In genomic region chr4:184007891-184008290, GRCh38 we compare ENCODE assay signal across 30 cellular contexts.
A peak's percentile ranks its signal among the peaks of the same experiment; 100 is the strongest.
DNase-seq lines count a peak whose midpoint lies in the region; ATAC-seq and TF ChIP-seq lines count a peak whose summit lies in the region.
"Had no signal": no experiment of that assay in that cellular context is flagged by ENCODE, and none has a peak within 500 bp of the region (broad histone marks: within the 10 kb centered on the region; RNA-seq: fewer than 3 reads in every experiment).

No MANE protein-coding gene starts in this region.

- H3K4me3 ChIP-seq in RWPE2 (ENCODE audit: severe bottlenecking): no peak overlapping the region
- H3K4me3 ChIP-seq: BLaER1, esophagus squamous epithelium, lower lobe of right lung, prostate gland, suprapubic skin had no signal

- no peaks in the 10 kb centered on the region for H3K36me3 ChIP-seq in RWPE2 (ENCODE audit: low read depth)
- H3K36me3 ChIP-seq: BLaER1, brain microvascular endothelial cell, prostate gland had no signal

- no peaks in the 10 kb centered on the region for H3K9me3 ChIP-seq in RWPE2 (ENCODE audit: severe bottlenecking)
- H3K9me3 ChIP-seq: esophagus squamous epithelium, lower lobe of right lung, prostate gland, suprapubic skin had no signal

- no peaks in the 10 kb centered on the region for H3K27me3 ChIP-seq in RWPE2 (ENCODE audit: insufficient read depth, poor library complexity, severe bottlenecking)
- no peaks in the 10 kb centered on the region for H3K27me3 ChIP-seq in foreskin keratinocyte
- H3K27me3 ChIP-seq: BLaER1, brain microvascular endothelial cell, esophagus squamous epithelium, suprapubic skin had no signal

- no peaks in the 10 kb centered on the region for H3K4me1 ChIP-seq in RWPE2 (ENCODE audit: insufficient read depth, poor library complexity, severe bottlenecking)
- no peaks in the 10 kb centered on the region for H3K4me1 ChIP-seq in foreskin keratinocyte
- H3K4me1 ChIP-seq: BLaER1, lower lobe of right lung, prostate gland, suprapubic skin had no signal

- H3K27ac ChIP-seq in RWPE2 (ENCODE audit: poor library complexity, severe bottlenecking) (no peak overlapping the region), foreskin keratinocyte (no peak overlapping the region)
- H3K27ac ChIP-seq: BLaER1, brain microvascular endothelial cell, esophagus squamous epithelium, lower lobe of right lung, prostate gland, suprapubic skin had no signal

- no peak for TF ChIP-seq CTCF in RWPE2 (IDR thresholded peaks at IDR 0.05; ENCODE audit: poor library complexity, severe bottlenecking)
- no peak for TF ChIP-seq CTCF in foreskin keratinocyte (conservative IDR thresholded peaks at IDR 0.05)

- ATAC-seq in RWPE2 (ENCODE audit: low read depth): peak; percentile 46; the same call in 2 of the 3 replicates
- ATAC-seq in foreskin keratinocyte: peak; percentile 60
- no peak for ATAC-seq in HG03521 (IDR thresholded peaks at IDR 0.05; ENCODE audit: unreplicated experiment)
- no peak for ATAC-seq in GM21619 (IDR thresholded peaks at IDR 0.05; ENCODE audit: unreplicated experiment)
- no peak for ATAC-seq in sciatic nerve
- ATAC-seq: activated CD8-positive, alpha-beta T cell treated with anti-CD3 and anti-CD28 coated beads for 36 hours; activated naive CD8-positive, alpha-beta T cell treated with anti-CD3 and anti-CD28 coated beads, Interleukin-2, amount 50 U/mL, for 24 hours; effector memory CD8-positive, alpha-beta T cell; lower lobe of right lung had no signal

- intact Hi-C loops in sciatic nerve (cut with DNase I): no loop called here

- peak; percentile 60 for DNase-seq in A172 (ENCODE audit: low spot score)
- DNase-seq in HT1080 (ENCODE audit: low read depth): peak; percentile 28
- no peak for DNase-seq in RWPE2 (ENCODE audit: low spot score)
- peak in 1 of 2 donors; percentile 56 for DNase-seq in foreskin keratinocyte
- DNase-seq in OCI-M2 (lab: John Stamatoyannopoulos, UW; ENCODE audit: unreplicated experiment): no peak
- DNase-seq in sciatic nerve (ENCODE audit: low spot score): no peak
- DNase-seq: activated CD4-positive, CD25-positive, alpha-beta regulatory T cell; activated CD8-positive, alpha-beta T cell treated with anti-CD3 and anti-CD28 coated beads for 36 hours; activated gamma-delta T cell treated with Interleukin-2 at 50 U/mL for 16 hours; activated naive CD8-positive, alpha-beta T cell treated with anti-CD3 and anti-CD28 coated beads, Interleukin-2, amount 50 U/mL, for 24 hours; activated T-cell treated with anti-CD3 and anti-CD28 coated beads for 4 hours; brain microvascular endothelial cell; DMS53; effector memory CD8-positive, alpha-beta T cell; esophagus squamous epithelium; Kasumi-1; kidney; lower lobe of right lung; NCI-H1092 treated with DMSO at 0.1 percent for 48 hours; NCI-H187 treated with DMSO at 0.1 percent for 48 hours; NCI-H2227 treated with DMSO at 0.1 percent for 48 hours; NCI-H748 treated with DMSO at 0.1 percent for 48 hours; SHP77; small intestine; SW 1271 had no signal

Comparison
In these comparisons a context has a peak if more than half of its experiments do, and no peak if none do; other contexts are left out.
1. DNase-seq: peak in A172 (single experiment) and HT1080 (single experiment); none in RWPE2 (single experiment), OCI-M2 (single experiment) and sciatic nerve (single experiment).
2. ATAC-seq: peak in RWPE2 (single experiment) and foreskin keratinocyte (single experiment); none in HG03521 (single experiment), GM21619 (single experiment) and sciatic nerve (single experiment).